Comparison of ENCODE assay signal across 7 cellular contexts in genomic region chr19:18007939-18008673, GRCh38. TPM values are rescaled to one million over a fixed set of nuclear protein-coding genes. Genes with fewer than 3 reads are reported as not detected.
DNase-seq lines count a peak whose midpoint lies in the region; ATAC-seq and TF ChIP-seq lines count a peak whose summit lies in the region.

TSS of gene ARRDC2 (plus strand) at chr19:18008170. CDS start at chr19:18008311, 141 bp downstream.

- ATAC-seq in GM19023 (IDR thresholded peaks at IDR 0.05; ENCODE audit: unreplicated experiment) (peak; percentile 54), SK-N-SH treated with all-trans-retinoic acid at 6 μM for 48 hours (peak; percentile 92), omental fat pad (ENCODE audit: low FRiP score) (peak; percentile 81)

- TF ChIP-seq CTCF in glutamatergic neuron (IDR thresholded peaks at IDR 0.05; ENCODE audit: partially characterized antibody, unreplicated experiment) (no peak), omental fat pad (IDR thresholded peaks at IDR 0.05) (no peak)

- peaks cover 6 to 8% (median 8%) of the 10 kb centered on the region in 3 donors for H3K4me1 Mint-ChIP-seq in IgD-negative memory B cell
- H3K4me1 Mint-ChIP-seq in activated naive CD8-positive, alpha-beta T cell treated with anti-CD3 and anti-CD28 coated beads for 36 hours, result peaks cover 34% of the 10 kb centered on the region
- no peaks in the 10 kb centered on the region for H3K4me1 Mint-ChIP-seq in glutamatergic neuron (ENCODE audit: low read depth, unreplicated experiment)

- H3K4me3 Mint-ChIP-seq in IgD-negative memory B cell, result peak within 1 kb of the TSS; percentile 84 to 97 (median 90)
- H3K4me3 Mint-ChIP-seq in activated naive CD8-positive, alpha-beta T cell treated with anti-CD3 and anti-CD28 coated beads for 36 hours, result peak within 1 kb of the TSS; percentile 86
- H3K4me3 Mint-ChIP-seq in glutamatergic neuron (ENCODE audit: unreplicated experiment), result peak within 1 kb of the TSS; percentile 94

- no peaks in the 10 kb centered on the region for H3K9me3 Mint-ChIP-seq in IgD-negative memory B cell
- H3K9me3 Mint-ChIP-seq in activated naive CD8-positive, alpha-beta T cell treated with anti-CD3 and anti-CD28 coated beads for 36 hours, result no peaks in the 10 kb centered on the region
- peaks cover 6% of the 10 kb centered on the region for H3K9me3 Mint-ChIP-seq in glutamatergic neuron (ENCODE audit: unreplicated experiment)

- peak within 1 kb of the TSS; percentile 94 to 99 (median 98) for H3K27ac Mint-ChIP-seq in IgD-negative memory B cell
- H3K27ac Mint-ChIP-seq in activated naive CD8-positive, alpha-beta T cell treated with anti-CD3 and anti-CD28 coated beads for 36 hours, result peak within 1 kb of the TSS; percentile 91
- H3K27ac Mint-ChIP-seq in glutamatergic neuron (ENCODE audit: unreplicated experiment), result no peak within 1 kb of the TSS

- peak; percentile 88 for DNase-seq in activated naive CD8-positive, alpha-beta T cell treated with anti-CD3 and anti-CD28 coated beads for 36 hours
- peak; percentile 88 for DNase-seq in glutamatergic neuron
- DNase-seq in omental fat pad (ENCODE audit: low spot score), result peak; percentile 68
- peak; percentile 94 for DNase-seq in superior temporal gyrus (ENCODE audit: extremely low spot score)

- H3K36me3 Mint-ChIP-seq in IgD-negative memory B cell, result peaks cover 9% of the 10 kb centered on the region
- peaks cover 32% of the 10 kb centered on the region for H3K36me3 Mint-ChIP-seq in activated naive CD8-positive, alpha-beta T cell treated with anti-CD3 and anti-CD28 coated beads for 36 hours
- H3K36me3 Mint-ChIP-seq in glutamatergic neuron (ENCODE audit: unreplicated experiment), result no peaks in the 10 kb centered on the region

- H3K27me3 Mint-ChIP-seq in IgD-negative memory B cell (no peaks in the 10 kb centered on the region), glutamatergic neuron (ENCODE audit: unreplicated experiment) (peaks cover 1% of the 10 kb centered on the region)
- H3K27me3 Mint-ChIP-seq in activated naive CD8-positive, alpha-beta T cell treated with anti-CD3 and anti-CD28 coated beads for 36 hours, result no peaks in the 10 kb centered on the region

TF ChIP-seq in SK-N-SH treated with all-trans-retinoic acid at 6 μM for 48 hours, 23 proteins besides CTCF, POLR2A, EP300 and RAD21:
- TF ChIP-seq, protein P1, sequence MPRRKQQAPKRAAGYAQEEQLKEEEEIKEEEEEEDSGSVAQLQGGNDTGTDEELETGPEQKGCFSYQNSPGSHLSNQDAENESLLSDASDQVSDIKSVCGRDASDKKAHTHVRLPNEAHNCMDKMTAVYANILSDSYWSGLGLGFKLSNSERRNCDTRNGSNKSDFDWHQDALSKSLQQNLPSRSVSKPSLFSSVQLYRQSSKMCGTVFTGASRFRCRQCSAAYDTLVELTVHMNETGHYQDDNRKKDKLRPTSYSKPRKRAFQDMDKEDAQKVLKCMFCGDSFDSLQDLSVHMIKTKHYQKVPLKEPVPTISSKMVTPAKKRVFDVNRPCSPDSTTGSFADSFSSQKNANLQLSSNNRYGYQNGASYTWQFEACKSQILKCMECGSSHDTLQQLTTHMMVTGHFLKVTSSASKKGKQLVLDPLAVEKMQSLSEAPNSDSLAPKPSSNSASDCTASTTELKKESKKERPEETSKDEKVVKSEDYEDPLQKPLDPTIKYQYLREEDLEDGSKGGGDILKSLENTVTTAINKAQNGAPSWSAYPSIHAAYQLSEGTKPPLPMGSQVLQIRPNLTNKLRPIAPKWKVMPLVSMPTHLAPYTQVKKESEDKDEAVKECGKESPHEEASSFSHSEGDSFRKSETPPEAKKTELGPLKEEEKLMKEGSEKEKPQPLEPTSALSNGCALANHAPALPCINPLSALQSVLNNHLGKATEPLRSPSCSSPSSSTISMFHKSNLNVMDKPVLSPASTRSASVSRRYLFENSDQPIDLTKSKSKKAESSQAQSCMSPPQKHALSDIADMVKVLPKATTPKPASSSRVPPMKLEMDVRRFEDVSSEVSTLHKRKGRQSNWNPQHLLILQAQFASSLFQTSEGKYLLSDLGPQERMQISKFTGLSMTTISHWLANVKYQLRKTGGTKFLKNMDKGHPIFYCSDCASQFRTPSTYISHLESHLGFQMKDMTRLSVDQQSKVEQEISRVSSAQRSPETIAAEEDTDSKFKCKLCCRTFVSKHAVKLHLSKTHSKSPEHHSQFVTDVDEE (CRISPR knock-in tag; IDR thresholded peaks at IDR 0.05), result 0 out of 2 replicates have a peak, but pooled peaks have one; percentile 21
- no peak for TF ChIP-seq BACH2 (CRISPR knock-in tag; IDR thresholded peaks at IDR 0.05; ENCODE audit: borderline replicate concordance)
- TF ChIP-seq, protein P2, sequence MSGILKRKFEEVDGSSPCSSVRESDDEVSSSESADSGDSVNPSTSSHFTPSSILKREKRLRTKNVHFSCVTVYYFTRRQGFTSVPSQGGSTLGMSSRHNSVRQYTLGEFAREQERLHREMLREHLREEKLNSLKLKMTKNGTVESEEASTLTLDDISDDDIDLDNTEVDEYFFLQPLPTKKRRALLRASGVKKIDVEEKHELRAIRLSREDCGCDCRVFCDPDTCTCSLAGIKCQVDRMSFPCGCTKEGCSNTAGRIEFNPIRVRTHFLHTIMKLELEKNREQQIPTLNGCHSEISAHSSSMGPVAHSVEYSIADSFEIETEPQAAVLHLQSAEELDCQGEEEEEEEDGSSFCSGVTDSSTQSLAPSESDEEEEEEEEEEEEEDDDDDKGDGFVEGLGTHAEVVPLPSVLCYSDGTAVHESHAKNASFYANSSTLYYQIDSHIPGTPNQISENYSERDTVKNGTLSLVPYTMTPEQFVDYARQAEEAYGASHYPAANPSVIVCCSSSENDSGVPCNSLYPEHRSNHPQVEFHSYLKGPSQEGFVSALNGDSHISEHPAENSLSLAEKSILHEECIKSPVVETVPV (CRISPR knock-in tag; IDR thresholded peaks at IDR 0.05), result no peak
- no peak for TF ChIP-seq ZC3H10 (CRISPR knock-in tag; IDR thresholded peaks at IDR 0.05)

RNA-seq across cellular contexts. Expression of gene ARRDC2, which starts in this region (rescaled TPM):
- 42.4 TPM for polyA plus RNA-seq in IgD-negative memory B cell
- total RNA-seq in activated naive CD8-positive, alpha-beta T cell treated with anti-CD3 and anti-CD28 coated beads for 36 hours, result 10 to 100 TPM; 20.1 to 20.6 TPM
- 4.0 TPM for total RNA-seq in glutamatergic neuron (ENCODE audit: unreplicated experiment)
- 100 to 1,000 TPM in 1 of 4 donors, 10 to 100 TPM in 3; 16.0 to 117 (median 30.3) TPM for total RNA-seq in omental fat pad

Comparison
In these comparisons a context has a peak if more than half of its experiments do, and no peak if none do; other contexts are left out.
1. Peak in every context shown above with its lines: DNase-seq and ATAC-seq.